ENCODE assay signal across 32 cellular contexts in the genomic region with DNA sequence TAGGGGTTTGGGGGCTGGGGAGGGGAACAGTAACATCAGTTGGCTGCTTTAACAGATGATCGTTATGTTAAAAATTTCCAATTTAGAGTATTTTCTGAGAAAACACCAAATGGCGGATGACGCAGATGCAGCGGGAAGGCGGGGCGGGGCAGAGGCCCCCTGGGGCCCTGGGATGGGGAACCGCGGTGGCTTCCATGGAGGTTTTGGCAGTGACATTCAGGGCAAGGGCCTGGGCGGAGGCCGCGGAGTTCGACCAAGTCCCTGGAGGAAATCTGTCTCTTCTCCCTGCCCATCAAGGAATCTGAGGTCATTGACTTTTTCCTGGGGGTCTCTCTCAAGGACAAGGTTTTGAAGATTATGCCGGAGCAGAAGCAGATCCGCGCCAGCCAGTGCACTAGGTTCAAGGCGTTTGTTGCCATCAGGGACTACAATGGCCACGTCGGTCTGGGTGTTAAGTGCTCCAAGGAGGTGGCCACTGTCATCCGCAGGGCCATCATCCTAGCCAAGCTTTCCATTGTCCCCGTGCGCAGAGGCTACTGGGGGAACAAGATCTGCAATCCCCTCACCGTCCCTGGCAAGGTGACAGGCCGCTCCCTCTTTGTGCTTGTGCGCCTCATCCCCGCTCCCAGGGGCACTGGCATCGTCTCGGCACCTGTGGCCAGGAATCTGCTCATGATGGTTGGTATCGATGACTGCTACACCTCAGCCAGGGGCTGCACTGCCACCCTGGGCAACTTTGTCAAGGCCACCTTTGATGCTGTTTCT.
"Had no signal": no experiment of that assay in that cellular context is flagged by ENCODE, and none has a peak within 500 bp of the region (broad histone marks: within the 10 kb centered on the region; RNA-seq: fewer than 3 reads in every experiment).

No MANE protein-coding gene starts in this region.

- H3K9me3 ChIP-seq: adrenal gland, body of pancreas, breast epithelium had no signal

- H3K4me1 ChIP-seq: adrenal gland, body of pancreas, breast epithelium had no signal

- DNase-seq: activated B cell treated with CpG ODN at 0.5 μM for 24 hours; activated CD4-positive, alpha-beta memory T cell treated with anti-CD3 and anti-CD28 coated beads for 36 hours; activated CD4-positive, alpha-beta T cell treated with anti-CD3 and anti-CD28 coated beads for 4 hours; activated CD4-positive, alpha-beta T cell treated with anti-CD3 and anti-CD28 coated beads, Interleukin-2, amount 10 ng/mL, durations not matched to agents 24 days and 14 days; activated CD4-positive, alpha-beta T cell treated with anti-CD3 and anti-CD28 coated beads, Interleukin-2, amount 50 U/mL, for 1 hour; activated CD4-positive, alpha-beta T cell treated with anti-CD3 and anti-CD28 coated beads, Interleukin-2, amount 50 U/mL, for 4 hours; activated CD4-positive, CD25-positive, alpha-beta regulatory T cell treated with anti-CD3 and anti-CD28 coated beads, Interleukin-2, amount 50 U/mL, for 72 hours; activated CD8-positive, alpha-beta memory T cell treated with anti-CD3 and anti-CD28 coated beads, Interleukin-2, amount 50 U/mL, for 4 hours; activated CD8-positive, alpha-beta T cell treated with anti-CD3 and anti-CD28 coated beads for 36 hours; activated effector memory CD4-positive, alpha-beta T cell treated with anti-CD3 and anti-CD28 coated beads, Interleukin-2, amount 50 U/mL, for 16 hours; activated gamma-delta T cell treated with Interleukin-2 at 50 U/mL for 16 hours; activated naive CD4-positive, alpha-beta T cell; activated naive CD4-positive, alpha-beta T cell treated with anti-CD3 and anti-CD28 coated beads for 36 hours; activated naive CD4-positive, alpha-beta T cell treated with anti-CD3 and anti-CD28 coated beads, Interleukin-2, amount 50 U/mL, for 16 hours; activated naive CD8-positive, alpha-beta T cell treated with anti-CD3 and anti-CD28 coated beads for 36 hours; activated T-cell treated with anti-CD3 and anti-CD28 coated beads for 4 hours; activated T-cell treated with anti-CD3 and anti-CD28 coated beads, Interleukin-2, amount 50 U/mL, for 1 hour; activated T-cell treated with anti-CD3 and anti-CD28 coated beads, Interleukin-2, amount 50 U/mL, for 4 hours; activated T-cell treated with anti-CD3 and anti-CD28 coated beads, Interleukin-2, amount 50 U/mL, for 72 hours; adrenal gland; amniotic stem cell; aorta; body of pancreas; brain microvascular endothelial cell; caudate nucleus; T-helper 1 cell; T-helper 2 cell; T-helper 9 cell had no signal

- H3K27me3 ChIP-seq: adrenal gland, body of pancreas, brain microvascular endothelial cell, breast epithelium had no signal

- H3K27ac ChIP-seq: adrenal gland, body of pancreas, brain microvascular endothelial cell, breast epithelium, VCaP had no signal

- ATAC-seq: activated CD8-positive, alpha-beta T cell treated with anti-CD3 and anti-CD28 coated beads for 36 hours; activated naive CD4-positive, alpha-beta T cell treated with anti-CD3 and anti-CD28 coated beads, Interleukin-2, amount 50 U/mL, for 72 hours; activated T-cell treated with anti-CD3 and anti-CD28 coated beads, Interleukin-2, amount 50 U/mL, for 4 hours; activated T-cell treated with anti-CD3 and anti-CD28 coated beads, Interleukin-2, amount 50 U/mL, for 72 hours; activated T-helper 17 cell treated with anti-CD3 and anti-CD28 coated beads, Interleukin-2, amount 50 U/mL, for 72 hours; body of pancreas had no signal

- H3K4me3 ChIP-seq: adrenal gland, body of pancreas, breast epithelium had no signal

- H3K36me3 ChIP-seq: adrenal gland, brain microvascular endothelial cell, breast epithelium had no signal
